23 cellular contexts compared by ENCODE assay signal in genomic region chr11:68735125-68735524, GRCh38. TPM values are rescaled to one million over a fixed set of nuclear protein-coding genes. Genes with fewer than 3 reads are reported as not detected.
DNase-seq lines count a peak whose midpoint lies in the region; ATAC-seq and TF ChIP-seq lines count a peak whose summit lies in the region.
"Had no signal": no experiment of that assay in that cellular context is flagged by ENCODE, and none has a peak within 500 bp of the region (broad histone marks: within the 10 kb centered on the region; RNA-seq: fewer than 3 reads in every experiment).

No MANE protein-coding gene starts in this region.

- peak; percentile 24 to 50 for ATAC-seq in natural killer cell treated with Interleukin-12 subunit alpha and Interleukin-12 subunit beta and Interleukin-15 and Interleukin-18, amount 100 ng/mL, for 72 hours
- no peak for ATAC-seq in natural killer cell
- ATAC-seq in stimulated activated naive B cell treated with anti-CD40 and anti-IgM and Interleukin-4, amounts not matched to agents 10 μg/mL and 1 μg/mL and 100 μg/mL, for 72 hours (replicated peaks), result no peak
- no peak for ATAC-seq in stimulated activated naive CD8-positive, alpha-beta T cell treated with anti-CD3 and anti-CD28 coated beads, Interleukin-15, Interleukin-2, amounts not matched to agents 100 U/mL and 50 U/mL, for 24 hours
- ATAC-seq: Right ventricle myocardium inferior had no signal

- intact Hi-C loops in natural killer cell (cut with micrococcal nuclease), result no loop called here

- no peak for DNase-seq in natural killer cell treated with Interleukin-12 subunit alpha and Interleukin-12 subunit beta and Interleukin-15 and Interleukin-18, amount 100 ng/mL, for 72 hours (ENCODE audit: low spot score)
- DNase-seq in natural killer cell, result no peak
- peak; percentile 25 for DNase-seq in islet precursor cell
- no peak for DNase-seq in stimulated activated naive B cell treated with anti-CD40 and anti-IgM and Interleukin-4, amounts not matched to agents 10 μg/mL and 1 μg/mL and 100 μg/mL, for 72 hours
- no peak for DNase-seq in DMS53 treated with DMSO at 0.1 percent for 48 hours (lab: John Stamatoyannopoulos, UW; ENCODE audit: unreplicated experiment)
- DNase-seq in activated gamma-delta T cell treated with Interleukin-2 at 50 U/mL for 16 hours, result no peak
- no peak for DNase-seq in stimulated activated naive CD8-positive, alpha-beta T cell treated with anti-CD3 and anti-CD28 coated beads, Interleukin-15, Interleukin-2, amounts not matched to agents 100 U/mL and 50 U/mL, for 24 hours
- DNase-seq: ACHN; CD4-positive, alpha-beta T cell; HCEC 1CT; IMR-90; MM.1S; NCI-H1092; NCI-H1417 treated with DMSO at 0.1 percent for 48 hours; NCI-H1694 treated with DMSO at 0.1 percent for 48 hours; NCI-H2081; NCI-H2227 treated with DMSO at 0.1 percent for 48 hours; NCI-H526 treated with DMSO at 0.1 percent for 48 hours; PC-9; SJCRH30 had no signal

- H3K4me3 Mint-ChIP-seq in natural killer cell treated with Interleukin-12 subunit alpha and Interleukin-12 subunit beta and Interleukin-15 and Interleukin-18, amount 100 ng/mL, for 72 hours, result no peak overlapping the region
- H3K4me3 Mint-ChIP-seq in natural killer cell, result no peak overlapping the region
- H3K4me3 Mint-ChIP-seq in stimulated activated naive B cell treated with anti-CD40 and anti-IgM and Interleukin-4, amounts not matched to agents 10 μg/mL and 1 μg/mL and 100 μg/mL, for 72 hours, result no peak overlapping the region
- H3K4me3 Mint-ChIP-seq: CD4-positive, alpha-beta T cell had no signal

- H3K36me3 Mint-ChIP-seq in natural killer cell treated with Interleukin-12 subunit alpha and Interleukin-12 subunit beta and Interleukin-15 and Interleukin-18, amount 100 ng/mL, for 72 hours, result no peaks in the 10 kb centered on the region
- H3K36me3 Mint-ChIP-seq in natural killer cell, result no peaks in the 10 kb centered on the region
- H3K36me3 Mint-ChIP-seq in stimulated activated naive B cell treated with anti-CD40 and anti-IgM and Interleukin-4, amounts not matched to agents 10 μg/mL and 1 μg/mL and 100 μg/mL, for 72 hours, result no peaks in the 10 kb centered on the region

- peaks cover 0 to 8% of the 10 kb centered on the region in 2 donors for H3K27me3 Mint-ChIP-seq in natural killer cell treated with Interleukin-12 subunit alpha and Interleukin-12 subunit beta and Interleukin-15 and Interleukin-18, amount 100 ng/mL, for 72 hours
- H3K27me3 Mint-ChIP-seq in natural killer cell (ENCODE audit: low read depth in 2 of 2), result peaks cover 0 to 3% of the 10 kb centered on the region in 2 donors
- no peaks in the 10 kb centered on the region for H3K27me3 Mint-ChIP-seq in stimulated activated naive B cell treated with anti-CD40 and anti-IgM and Interleukin-4, amounts not matched to agents 10 μg/mL and 1 μg/mL and 100 μg/mL, for 72 hours
- H3K27me3 Mint-ChIP-seq: CD4-positive, alpha-beta T cell had no signal

- no peak for TF ChIP-seq CTCF in natural killer cell (IDR thresholded peaks at IDR 0.05)

- no peak overlapping the region for H3K27ac Mint-ChIP-seq in natural killer cell treated with Interleukin-12 subunit alpha and Interleukin-12 subunit beta and Interleukin-15 and Interleukin-18, amount 100 ng/mL, for 72 hours
- H3K27ac Mint-ChIP-seq in natural killer cell, result no peak overlapping the region
- peak overlapping the region; percentile 9 for H3K27ac Mint-ChIP-seq in stimulated activated naive B cell treated with anti-CD40 and anti-IgM and Interleukin-4, amounts not matched to agents 10 μg/mL and 1 μg/mL and 100 μg/mL, for 72 hours
- H3K27ac Mint-ChIP-seq: CD4-positive, alpha-beta T cell had no signal

- no peaks in the 10 kb centered on the region for H3K4me1 Mint-ChIP-seq in natural killer cell treated with Interleukin-12 subunit alpha and Interleukin-12 subunit beta and Interleukin-15 and Interleukin-18, amount 100 ng/mL, for 72 hours (ENCODE audit: low read depth in 2 of 2)
- no peaks in the 10 kb centered on the region for H3K4me1 Mint-ChIP-seq in natural killer cell
- H3K4me1 Mint-ChIP-seq in stimulated activated naive B cell treated with anti-CD40 and anti-IgM and Interleukin-4, amounts not matched to agents 10 μg/mL and 1 μg/mL and 100 μg/mL, for 72 hours, result peaks cover 0 to 4% of the 10 kb centered on the region in 2 donors

- no peaks in the 10 kb centered on the region for H3K9me3 Mint-ChIP-seq in natural killer cell treated with Interleukin-12 subunit alpha and Interleukin-12 subunit beta and Interleukin-15 and Interleukin-18, amount 100 ng/mL, for 72 hours
- no peaks in the 10 kb centered on the region for H3K9me3 Mint-ChIP-seq in natural killer cell
- no peaks in the 10 kb centered on the region for H3K9me3 Mint-ChIP-seq in stimulated activated naive B cell treated with anti-CD40 and anti-IgM and Interleukin-4, amounts not matched to agents 10 μg/mL and 1 μg/mL and 100 μg/mL, for 72 hours
- H3K9me3 Mint-ChIP-seq: CD4-positive, alpha-beta T cell had no signal

RNA-seq across cellular contexts. Expression of gene TESMIN, which starts 16.2 kb away (rescaled TPM):
- 1 to 10 TPM in 1 of 2 donors, under 1 TPM in 1; 0.98 to 4.9 TPM for total RNA-seq in natural killer cell treated with Interleukin-12 subunit alpha and Interleukin-12 subunit beta and Interleukin-15 and Interleukin-18, amount 100 ng/mL, for 72 hours
- 1 to 10 TPM; 1.1 to 3.9 (median 1.1) TPM for total RNA-seq in natural killer cell
- total RNA-seq: SJCRH30 had no signal

RNA-seq across cellular contexts. Expression of gene GAL, which starts 50.8 kb away (rescaled TPM):
- 1 to 10 TPM in 1 of 2 donors, not detected in 1; 1.1 TPM for total RNA-seq in natural killer cell treated with Interleukin-12 subunit alpha and Interleukin-12 subunit beta and Interleukin-15 and Interleukin-18, amount 100 ng/mL, for 72 hours
- not detected for total RNA-seq in natural killer cell
- total RNA-seq: CD4-positive, alpha-beta T cell; G401; IMR-90; Right ventricle myocardium inferior; RPMI7951; SJCRH30 had no signal

Comparison
In these comparisons a context has a peak if more than half of its experiments do, and no peak if none do; other contexts are left out.
1. ATAC-seq: peak in natural killer cell treated with Interleukin-12 subunit alpha and Interleukin-12 subunit beta and Interleukin-15 and Interleukin-18, amount 100 ng/mL, for 72 hours (2 of 2); none in natural killer cell (0 of 3), stimulated activated naive B cell treated with anti-CD40 and anti-IgM and Interleukin-4, amounts not matched to agents 10 μg/mL and 1 μg/mL and 100 μg/mL, for 72 hours (0 of 2) and stimulated activated naive CD8-positive, alpha-beta T cell treated with anti-CD3 and anti-CD28 coated beads, Interleukin-15, Interleukin-2, amounts not matched to agents 100 U/mL and 50 U/mL, for 24 hours (single experiment).